Comparison of ENCODE assay signal across 1 cellular context in genomic region chr9:69299316-69299715, GRCh38.
TF ChIP-seq lines count a peak whose summit lies in the region.

No MANE protein-coding gene starts in this region.

TF ChIP-seq in K562, 482 proteins besides CTCF, POLR2A, EP300 and RAD21 (continued from another document):
- TF ChIP-seq FOXK2 (conservative IDR thresholded peaks at IDR 0.05 in 1 of 2, IDR thresholded peaks at IDR 0.05 in 1 of 2; ENCODE audit: low read depth in 2 of 2): no peak
- no peak for TF ChIP-seq ASH1L (IDR thresholded peaks at IDR 0.05; ENCODE audit: borderline replicate concordance, low read depth, partially characterized antibody)
- TF ChIP-seq ZNF280B (CRISPR knock-in tag; IDR thresholded peaks at IDR 0.05): no peak
- TF ChIP-seq SPI1 (IDR thresholded peaks at IDR 0.05; ENCODE audit: borderline replicate concordance, low read depth, low read length): peak; percentile 80
- no peak for TF ChIP-seq SMARCE1 (IDR thresholded peaks at IDR 0.05)
